8 cellular contexts compared by ENCODE assay signal in the genomic region with DNA sequence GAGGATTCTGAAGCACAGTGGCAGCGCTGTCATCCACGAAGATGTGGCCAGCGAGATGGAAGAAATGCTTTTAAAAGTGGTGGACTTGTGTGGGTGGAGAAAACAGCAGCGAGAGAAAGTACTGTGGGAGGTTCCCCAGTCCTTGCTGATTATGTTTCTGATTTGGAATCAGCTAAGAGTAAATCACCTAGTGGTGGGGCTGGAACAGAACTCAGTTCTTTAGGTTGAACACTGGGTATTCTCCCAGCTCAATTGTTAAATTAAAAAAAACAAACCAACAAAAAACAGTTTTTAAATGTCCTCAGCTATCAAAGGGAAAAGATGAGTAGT. TPM values are rescaled to one million over a fixed set of nuclear protein-coding genes. Genes with fewer than 3 reads are reported as not detected.
DNase-seq lines count a peak whose midpoint lies in the region; ATAC-seq and TF ChIP-seq lines count a peak whose summit lies in the region.

No MANE protein-coding gene starts in this region.

- peaks cover 35% of the 10 kb centered on the region for H3K79me2 ChIP-seq in HCT116 (ENCODE audit: insufficient read depth, low read length)

- H3K36me3 Mint-ChIP-seq in central memory CD8-positive, alpha-beta T cell (ENCODE audit: insufficient read depth), result peaks cover 1% of the 10 kb centered on the region

- TF ChIP-seq POLR2A in HCT116 (IDR thresholded peaks at IDR 0.05; ENCODE audit: borderline replicate concordance, extremely low read depth, insufficient read depth, insufficient read length) (no peak), upper lobe of left lung (IDR thresholded peaks at IDR 0.05) (peak in 1 of 4 donors; percentile 5)

- ATAC-seq in activated CD4-positive, CD25-positive, alpha-beta regulatory T cell treated with anti-CD3 and anti-CD28 coated beads, Interleukin-2, amount 50 U/mL, for 24 hours, result peak; percentile 58 to 69
- peak; percentile 53 for ATAC-seq in HCT116
- peak; percentile 70 for ATAC-seq in central memory CD8-positive, alpha-beta T cell (replicated peaks; ENCODE audit: extremely low read depth, poor library complexity, severe bottlenecking)
- peak in 1 of 2 donors; percentile 52 for ATAC-seq in upper lobe of left lung (ENCODE audit: low FRiP score in 2 of 2)

- no peak for TF ChIP-seq EP300 in upper lobe of left lung (IDR thresholded peaks at IDR 0.05)

- H3K9me2 ChIP-seq in HCT116 (ENCODE audit: insufficient read depth), result no peaks in the 10 kb centered on the region

- H2AFZ ChIP-seq in HCT116 (ENCODE audit: low read depth, low read length, poor library complexity, severe bottlenecking), result peak overlapping the region; percentile 66

- no peaks in the 10 kb centered on the region for H4K20me1 ChIP-seq in HCT116 (ENCODE audit: insufficient read depth)

- H3K27me3 Mint-ChIP-seq in central memory CD8-positive, alpha-beta T cell, result peaks cover 37% of the 10 kb centered on the region

- no peaks in the 10 kb centered on the region for H3K9me3 Mint-ChIP-seq in central memory CD8-positive, alpha-beta T cell

- no peak for DNase-seq in activated CD4-positive, CD25-positive, alpha-beta regulatory T cell (lab: John Stamatoyannopoulos, UW)
- DNase-seq in HCT116 (ENCODE audit: low read depth, low spot score) (no peak), NCI-H345 treated with DMSO at 0.1 percent for 48 hours (lab: John Stamatoyannopoulos, UW; ENCODE audit: unreplicated experiment) (peak; percentile 51), lung microvascular endothelial cell (ENCODE audit: low read depth in 2 of 2) (peak; percentile 42 to 48), upper lobe of left lung (no peak), KG1 (lab: John Stamatoyannopoulos, UW) (no peak)
- DNase-seq in central memory CD8-positive, alpha-beta T cell (ENCODE audit: low spot score in 2 of 2), result no peak

- peak overlapping the region; percentile 99 for H3K4me2 ChIP-seq in HCT116 (ENCODE audit: low read length)

- 0 to 2% methylated on average over 4 of the region's 4 CpGs for WGBS in upper lobe of left lung, 2 donors

- H3K4me3 Mint-ChIP-seq in central memory CD8-positive, alpha-beta T cell, result peak overlapping the region; percentile 85

- H3K27me3 ChIP-seq in HCT116 (ENCODE audit: insufficient read depth, low read length), result no peaks in the 10 kb centered on the region
- H3K27me3 ChIP-seq in upper lobe of left lung, result no peaks in the 10 kb centered on the region

- no peaks in the 10 kb centered on the region for H3K9me3 ChIP-seq in HCT116 (ENCODE audit: control insufficient read depth in 1 of 2, insufficient read depth in 1 of 2, low read depth in 1 of 2, low read length in 2 of 2)
- H3K9me3 ChIP-seq in upper lobe of left lung, result no peaks in the 10 kb centered on the region

- peak overlapping the region; percentile 86 to 89 for H3K4me3 ChIP-seq in HCT116 (replicated peaks in 1 of 2; ENCODE audit: low read depth in 1 of 2, low read length in 2 of 2)
- peak overlapping the region; percentile 67 to 87 (median 72) for H3K4me3 ChIP-seq in upper lobe of left lung

- intact Hi-C loops in HCT116 (cut with micrococcal nuclease), result no loop called here

- peaks cover 33% of the 10 kb centered on the region for H3K4me1 Mint-ChIP-seq in central memory CD8-positive, alpha-beta T cell

- peak overlapping the region; percentile 72 for H3K9ac ChIP-seq in HCT116 (ENCODE audit: low read length)

- TF ChIP-seq RAD21 in HCT116 (IDR thresholded peaks at IDR 0.05; ENCODE audit: low read depth), result no peak

- H3K36me3 ChIP-seq in HCT116 (ENCODE audit: control insufficient read depth in 1 of 2, insufficient read depth in 2 of 2, low read length in 2 of 2) (peaks cover 0 to 22% of the 10 kb centered on the region in 2 experiments; a peak in 2 of 4 replicates), upper lobe of left lung (peaks cover 0 to 19% (median 2%) of the 10 kb centered on the region in 4 donors)

- CTCF ChIA-PET in HCT116 (lab: Charles Lee), result no interaction called here

- TSS peak; percentile 60 for BruUV-seq in HCT116 (replicated peaks; lab: Mats Ljungman, UMichigan)

- POLR2A ChIA-PET in HCT116 (lab: Charles Lee), result no interaction called here

- peak overlapping the region; percentile 26 for H3K27ac Mint-ChIP-seq in central memory CD8-positive, alpha-beta T cell (ENCODE audit: low read depth)

- H3K4me1 ChIP-seq in HCT116 (ENCODE audit: control insufficient read depth in 1 of 2, insufficient read depth in 2 of 2, low read length in 2 of 2) (peaks cover 3 to 15% of the 10 kb centered on the region in 2 experiments; a peak in 3 of 4 replicates), upper lobe of left lung (peaks cover 16 to 34% (median 29%) of the 10 kb centered on the region in 4 donors)

- peak overlapping the region; percentile 23; the same call in 1 of the 2 replicates for H3K27ac ChIP-seq in HCT116 (ENCODE audit: low read depth, low read length)
- H3K27ac ChIP-seq in upper lobe of left lung, result peak overlapping the region; percentile 80 to 90 (median 86)

- 0 out of 6 replicates have a peak, but pooled peaks of 2 of the 3 experiments have one; percentile 7 to 21 for TF ChIP-seq CTCF in HCT116 (IDR thresholded peaks at IDR 0.05 in 2 of 3, conservative IDR thresholded peaks at IDR 0.05 in 1 of 3; ENCODE audit: borderline replicate concordance in 1 of 3, insufficient read depth in 1 of 3, low read depth in 2 of 3, low read length in 2 of 3)
- peak in 2 of 6 experiments; percentile 11 to 29 for TF ChIP-seq CTCF in upper lobe of left lung (IDR thresholded peaks at IDR 0.05)

- RAD21 ChIA-PET in HCT116 (lab: Charles Lee; ENCODE audit: low non-redundant PET in 1 of 2, low total read pairs in 2 of 2, uncharacterized antibody in 2 of 2, unreplicated experiment in 2 of 2), result no interaction called here

TF ChIP-seq in HCT116, 20 proteins besides CTCF, POLR2A, EP300 and RAD21:
- no peak for TF ChIP-seq ZFX (IDR thresholded peaks at IDR 0.05)
- no peak for TF ChIP-seq EZH2phosphoT487 (IDR thresholded peaks at IDR 0.05; ENCODE audit: borderline replicate concordance)
- TF ChIP-seq YY1 (IDR thresholded peaks at IDR 0.05; ENCODE audit: extremely low read depth, insufficient replicate concordance, low read depth, low read length), result no peak

RNA-seq across cellular contexts. Expression of gene ZNF322, which starts 0.5 kb away (rescaled TPM):
- total RNA-seq in HCT116 (2021; ENCODE audit: unreplicated experiment), result 22.9 TPM
- 2.2 and 4.6 TPM in 2 replicates for polyA plus RNA-seq in HCT116 (2012)
- 9.8 and 14.3 TPM in 2 replicates for total RNA-seq in lung microvascular endothelial cell
- 10 to 100 TPM in 5 of 6 donors, 1 to 10 TPM in 1; 9.1 to 27.3 (median 17.1) TPM for total RNA-seq in upper lobe of left lung

Comparison
In these comparisons a context has a peak if more than half of its experiments do, and no peak if none do; other contexts are left out.
1. DNase-seq: peak in NCI-H345 treated with DMSO at 0.1 percent for 48 hours (single experiment) and lung microvascular endothelial cell (2 of 2); none in activated CD4-positive, CD25-positive, alpha-beta regulatory T cell (0 of 4), HCT116 (single experiment), central memory CD8-positive, alpha-beta T cell (0 of 2), upper lobe of left lung (0 of 2) and KG1 (single experiment).